In the genomic region with DNA sequence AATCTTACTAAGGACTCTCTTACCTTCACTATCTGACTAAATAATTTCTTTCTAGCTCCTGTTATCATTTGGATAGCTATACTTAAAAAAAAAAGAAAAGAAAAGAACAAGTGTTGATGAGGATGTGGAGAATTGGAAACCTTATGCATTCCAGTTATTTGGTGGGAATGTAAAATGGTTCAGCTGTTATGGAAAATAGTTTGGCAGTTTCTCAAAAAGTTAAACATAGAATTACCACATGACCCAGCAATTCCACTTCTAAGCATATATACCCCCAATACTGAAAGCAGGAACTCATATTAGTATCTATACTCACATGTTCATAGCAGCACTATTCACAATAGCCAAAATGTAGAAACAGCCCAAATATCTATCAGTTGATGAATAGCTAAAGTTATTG, we compare ENCODE assay signal across 23 cellular contexts.
"Had no signal": no experiment of that assay in that cellular context is flagged by ENCODE, and none has a peak within 500 bp of the region (broad histone marks: within the 10 kb centered on the region; RNA-seq: fewer than 3 reads in every experiment).

No MANE protein-coding gene starts in this region.

- H3K36me3 ChIP-seq: lower lobe of right lung, ovary, sigmoid colon, spleen, tibial artery had no signal

- H3K27ac ChIP-seq: ovary, psoas muscle, testis, tibial artery had no signal

- H3K4me3 ChIP-seq: lower lobe of right lung, mucosa of descending colon, ovary, psoas muscle, sigmoid colon, skin epidermis, spleen, tibial artery had no signal

- DNase-seq: cortex of kidney; effector memory CD8-positive, alpha-beta T cell; head of caudate nucleus; left ventricle myocardium superior; lower lobe of right lung; mucosa of descending colon; naive thymus-derived CD8-positive, alpha-beta T cell; occipital lobe; ovary; posterior cingulate gyrus; psoas muscle; right cardiac atrium; sigmoid colon; spleen; stimulated activated CD4-positive, alpha-beta T cell treated with anti-CD3 and anti-CD28 coated beads, Interleukin-4, amount 100 ng/mL, for 4 hours; stimulated activated naive CD8-positive, alpha-beta T cell treated with anti-CD3 and anti-CD28 coated beads, Interleukin-15, Interleukin-2, amounts not matched to agents 100 U/mL and 50 U/mL, for 24 hours; substantia nigra; tibial artery had no signal

- H3K4me1 ChIP-seq: psoas muscle, tibial artery had no signal

- H3K27me3 ChIP-seq: ovary, sigmoid colon, testis, tibial artery had no signal

- H3K9me3 ChIP-seq: lower lobe of right lung, mucosa of descending colon, ovary, psoas muscle, sigmoid colon, spleen, testis, tibial artery had no signal

- H3K9me3 Mint-ChIP-seq: mesothelial cell of epicardium; naive thymus-derived CD8-positive, alpha-beta T cell; stimulated activated memory B cell treated with anti-CD40 and anti-IgM and Interleukin-4, amounts not matched to agents 10 μg/mL and 1 μg/mL and 100 μg/mL, for 72 hours; type B pancreatic cell had no signal

- H3K36me3 Mint-ChIP-seq: mesothelial cell of epicardium; naive thymus-derived CD8-positive, alpha-beta T cell; stimulated activated memory B cell treated with anti-CD40 and anti-IgM and Interleukin-4, amounts not matched to agents 10 μg/mL and 1 μg/mL and 100 μg/mL, for 72 hours; type B pancreatic cell had no signal

- H3K27me3 Mint-ChIP-seq: stimulated activated memory B cell treated with anti-CD40 and anti-IgM and Interleukin-4, amounts not matched to agents 10 μg/mL and 1 μg/mL and 100 μg/mL, for 72 hours had no signal

- H3K4me1 Mint-ChIP-seq: stimulated activated memory B cell treated with anti-CD40 and anti-IgM and Interleukin-4, amounts not matched to agents 10 μg/mL and 1 μg/mL and 100 μg/mL, for 72 hours had no signal

- H3K27ac Mint-ChIP-seq: effector memory CD8-positive, alpha-beta T cell; mesothelial cell of epicardium; naive thymus-derived CD8-positive, alpha-beta T cell; stimulated activated memory B cell treated with anti-CD40 and anti-IgM and Interleukin-4, amounts not matched to agents 10 μg/mL and 1 μg/mL and 100 μg/mL, for 72 hours; type B pancreatic cell had no signal

- H3K4me3 Mint-ChIP-seq: effector memory CD8-positive, alpha-beta T cell; mesothelial cell of epicardium; naive thymus-derived CD8-positive, alpha-beta T cell; stimulated activated memory B cell treated with anti-CD40 and anti-IgM and Interleukin-4, amounts not matched to agents 10 μg/mL and 1 μg/mL and 100 μg/mL, for 72 hours; type B pancreatic cell had no signal
